Comparison of ENCODE assay signal across 23 cellular contexts in the genomic region with DNA sequence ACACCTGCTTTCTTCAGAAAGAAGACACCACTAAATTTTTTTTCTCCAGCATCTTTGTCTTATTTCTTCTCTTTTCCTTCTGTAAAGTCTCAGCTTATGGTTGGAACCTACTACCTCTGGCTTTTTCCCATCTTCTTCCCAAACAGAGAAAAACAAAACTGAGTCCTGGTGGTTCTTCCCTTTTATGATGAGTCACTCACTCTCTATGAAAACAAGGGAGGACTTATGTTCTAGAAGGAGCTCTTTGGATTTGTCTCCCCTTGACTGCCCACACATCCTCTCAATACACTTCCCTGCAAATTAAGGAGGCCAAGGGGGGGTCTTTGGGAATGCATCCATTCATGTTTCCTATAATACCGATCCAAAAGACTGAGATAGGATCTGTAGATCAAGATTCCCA.
"Had no signal": no experiment of that assay in that cellular context is flagged by ENCODE, and none has a peak within 500 bp of the region (broad histone marks: within the 10 kb centered on the region; RNA-seq: fewer than 3 reads in every experiment).

No MANE protein-coding gene starts in this region.

- DNase-seq: islet precursor cell; left ventricle myocardium inferior; mesendoderm; naive B cell; natural killer cell; nephron progenitor cell; ovary; stimulated activated CD4-positive, alpha-beta T cell treated with anti-CD3 and anti-CD28 coated beads, Interleukin-12 subunit alpha, Interleukin-12 subunit beta, amount 100 ng/mL, for 4 hours; stimulated activated CD4-positive, alpha-beta T cell treated with anti-CD3 and anti-CD28 coated beads, Interleukin-15, amount 100 ng/mL, for 24 hours; stimulated activated CD4-positive, alpha-beta T cell treated with anti-CD3 and anti-CD28 coated beads, Interleukin-2, amount 100 ng/mL, for 24 hours; stimulated activated CD4-positive, alpha-beta T cell treated with anti-CD3 and anti-CD28 coated beads, Interleukin-4, amount 100 ng/mL, for 1 hour; stimulated activated naive B cell treated with anti-CD40 and anti-IgM and Interleukin-4, amounts not matched to agents 10 μg/mL and 1 μg/mL and 100 μg/mL, for 72 hours; stimulated activated naive CD8-positive, alpha-beta T cell treated with anti-CD3 and anti-CD28 coated beads, Interleukin-15, Interleukin-2, amounts not matched to agents 100 U/mL and 50 U/mL, for 24 hours; stomach; testis; thyroid gland; transverse colon; upper lobe of left lung had no signal

- H3K27ac ChIP-seq: left ventricle myocardium inferior, ovary, right atrium auricular region, skin epidermis, stomach, testis, thyroid gland, transverse colon, upper lobe of left lung, vagina had no signal

- H3K4me1 ChIP-seq: left ventricle myocardium inferior, right atrium auricular region, testis, thyroid gland, transverse colon, upper lobe of left lung, vagina had no signal

- H3K4me3 ChIP-seq: left ventricle myocardium inferior, lung, ovary, right atrium auricular region, skin epidermis, stomach, testis, thyroid gland, transverse colon, upper lobe of left lung, vagina had no signal

- ATAC-seq: natural killer cell; sciatic nerve; stimulated activated naive B cell treated with anti-CD40 and anti-IgM and Interleukin-4, amounts not matched to agents 10 μg/mL and 1 μg/mL and 100 μg/mL, for 72 hours; stimulated activated naive CD8-positive, alpha-beta T cell treated with anti-CD3 and anti-CD28 coated beads, Interleukin-15, Interleukin-2, amounts not matched to agents 100 U/mL and 50 U/mL, for 24 hours had no signal

- H3K9me3 ChIP-seq: left ventricle myocardium inferior, ovary, right atrium auricular region, stomach, testis, thyroid gland, transverse colon, upper lobe of left lung, vagina had no signal
